ENCODE assay signal across 8 cellular contexts in the genomic region with DNA sequence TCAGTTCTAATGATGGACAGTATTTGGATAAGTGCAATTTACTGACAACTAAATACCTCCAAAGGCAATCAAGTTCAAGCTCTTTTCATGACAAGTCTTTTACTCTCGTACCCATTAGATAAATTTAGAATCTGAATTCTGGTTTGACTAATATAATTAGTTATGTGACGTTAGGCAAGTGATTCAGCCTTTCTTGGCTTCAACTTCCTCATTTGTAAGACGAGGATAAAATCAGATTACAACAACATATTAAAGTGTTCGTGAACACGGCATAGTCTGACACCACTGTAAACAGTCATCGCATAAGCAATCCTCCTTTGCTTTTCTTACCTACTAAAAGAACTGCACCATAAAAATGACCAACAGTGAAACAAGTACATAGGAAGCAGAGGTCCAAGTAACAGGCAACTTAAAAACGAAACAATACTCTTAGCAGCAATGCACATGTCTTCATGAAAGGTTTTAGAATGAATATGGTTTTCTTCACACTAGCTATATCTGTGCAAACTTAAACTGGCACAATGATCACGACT. TPM values are rescaled to one million over a fixed set of nuclear protein-coding genes. Genes with fewer than 3 reads are reported as not detected.
DNase-seq lines count a peak whose midpoint lies in the region; ATAC-seq, FAIRE-seq and TF ChIP-seq lines count a peak whose summit lies in the region.

No MANE protein-coding gene starts in this region.

- TF ChIP-seq POLR2A in NB4 (IDR thresholded peaks at IDR 0.05; ENCODE audit: extremely low read depth, insufficient read length), result no peak
- TF ChIP-seq POLR2A in H54 (IDR thresholded peaks at IDR 0.05; ENCODE audit: low read depth, low read length), result no peak

- peak; percentile 81 for FAIRE-seq in D721Med (lab: Jason Lieb, UNC)
- FAIRE-seq in H54 (lab: Jason Lieb, UNC), result no peak

- ATAC-seq in GM21528 (IDR thresholded peaks at IDR 0.05; ENCODE audit: low FRiP score, unreplicated experiment) (peak; percentile 52), GM18873 (IDR thresholded peaks at IDR 0.05; ENCODE audit: low FRiP score, unreplicated experiment) (no peak)

- peak overlapping the region; percentile 25 for H3K4me3 ChIP-seq in NB4 (ENCODE audit: low read depth, low read length)

- TF ChIP-seq CTCF in D721Med (IDR thresholded peaks at IDR 0.05; ENCODE audit: insufficient read depth, missing control alignments), result no peak
- TF ChIP-seq CTCF in NB4 (IDR thresholded peaks at IDR 0.05; ENCODE audit: low read depth, low read length), result no peak

- DNase-seq in D721Med (ENCODE audit: insufficient read length, low spot score) (no peak), NB4 (ENCODE audit: low read depth) (peak; percentile 69), fibroblast of peridontal ligament (ENCODE audit: extremely low read depth) (peak; percentile 20), H54 (ENCODE audit: insufficient read length, low spot score) (no peak), NCI-H774 (lab: John Stamatoyannopoulos, UW) (no peak), ureter (ENCODE audit: low spot score) (no peak)

RNA-seq across cellular contexts. Expression of gene COA6, which starts 25.7 kb away (rescaled TPM):
- 18.2 TPM for total RNA-seq in ureter

Comparison
In these comparisons a context has a peak if more than half of its experiments do, and no peak if none do; other contexts are left out.
1. DNase-seq: peak in NB4 (single experiment) and fibroblast of peridontal ligament (single experiment); none in D721Med (single experiment), H54 (single experiment), NCI-H774 (single experiment) and ureter (single experiment).